In the genomic region with DNA sequence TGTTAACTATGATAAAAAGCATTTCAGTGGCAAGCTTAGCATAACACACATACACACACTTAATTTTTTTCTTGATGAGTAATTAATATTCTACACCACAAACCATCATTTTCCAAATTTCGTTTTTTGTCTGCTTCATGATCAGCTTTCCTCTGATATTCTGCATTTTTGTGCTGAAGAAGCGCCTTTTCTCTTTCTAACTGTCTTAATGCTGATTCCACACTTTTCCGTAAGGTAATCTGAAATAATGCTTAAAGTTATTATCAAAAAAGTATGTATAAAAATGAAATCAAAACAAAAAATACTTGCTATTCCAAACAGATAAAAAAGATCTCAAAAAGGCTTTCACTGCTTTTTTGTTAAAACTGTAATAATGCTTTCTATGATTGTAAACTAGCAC, we compare ENCODE assay signal across 23 cellular contexts.
"Had no signal": no experiment of that assay in that cellular context is flagged by ENCODE, and none has a peak within 500 bp of the region (broad histone marks: within the 10 kb centered on the region; RNA-seq: fewer than 3 reads in every experiment).

No MANE protein-coding gene starts in this region.

- H3K9me3 ChIP-seq: MG63 had no signal

- FAIRE-seq: RCC 7860 had no signal

- H3K4me3 ChIP-seq: MG63 had no signal

- H3K27me3 ChIP-seq: MG63 had no signal

- ATAC-seq: SK-N-SH treated with all-trans-retinoic acid at 6 μM for 48 hours had no signal

- DNase-seq: Karpas-422, KG1, MG63, NCI-H1092, NCI-H1105 treated with DMSO at 0.1 percent for 48 hours, NCI-H1417 treated with DMSO at 0.1 percent for 48 hours, NCI-H146, NCI-H1694 treated with DMSO at 0.1 percent for 48 hours, NCI-H1930, NCI-H2081 treated with DMSO at 0.1 percent for 48 hours, NCI-H2171, NCI-H226, NCI-H446, NCI-H510A, NCI-H524 treated with DMSO at 0.1 percent for 48 hours, NCI-H69, NCI-H774, Right ventricle myocardium superior, RPMI8226, SIG-M5, T-helper 1 cell had no signal
